13 cellular contexts compared by ENCODE assay signal in the genomic region with DNA sequence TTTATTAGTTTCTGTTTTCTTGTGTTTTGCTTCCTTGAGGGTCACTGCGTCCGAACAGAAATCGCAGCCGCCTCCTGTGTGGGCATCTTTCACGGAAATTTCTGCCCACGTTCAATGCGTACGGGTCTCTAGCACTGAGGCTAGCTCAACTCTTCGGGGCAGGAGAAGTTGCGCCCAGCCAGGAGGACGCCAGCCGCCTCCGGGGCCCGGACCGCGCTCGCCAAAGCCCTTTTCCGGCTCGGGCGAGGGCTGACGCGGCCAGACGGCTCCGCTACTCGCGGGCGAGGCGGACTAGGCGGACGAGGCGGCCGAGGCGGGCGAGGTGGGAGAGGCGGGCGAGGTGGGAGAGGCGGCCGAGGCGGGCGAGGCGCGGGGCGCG. TPM values are rescaled to one million over a fixed set of nuclear protein-coding genes. Genes with fewer than 3 reads are reported as not detected.
DNase-seq lines count a peak whose midpoint lies in the region; ATAC-seq, FAIRE-seq and TF ChIP-seq lines count a peak whose summit lies in the region.
"Had no signal": no experiment of that assay in that cellular context is flagged by ENCODE, and none has a peak within 500 bp of the region (broad histone marks: within the 10 kb centered on the region; RNA-seq: fewer than 3 reads in every experiment).

No MANE protein-coding gene starts in this region.

- TF ChIP-seq CTCF in liver (IDR thresholded peaks at IDR 0.05; ENCODE audit: low read depth, low read length, missing input control) (no peak), HepG2 (CRISPR knock-in tag; IDR thresholded peaks at IDR 0.05) (no peak), lower lobe of right lung (IDR thresholded peaks at IDR 0.05) (no peak)

- no peak overlapping the region for H3K4me2 ChIP-seq in HepG2 (ENCODE audit: low read depth, low read length)

- H3K4me3 ChIP-seq in liver (ENCODE audit: low read depth in 1 of 3, low read length in 3 of 3) (peak overlapping the region in 2 of 3 donors; percentile 31 to 54), HepG2 (replicated peaks in 1 of 3; ENCODE audit: insufficient read depth in 1 of 3, low read depth in 2 of 3, low read length in 3 of 3) (no peak overlapping the region), ectodermal cell (ENCODE audit: insufficient read depth, low read depth, low read length) (peak overlapping the region; percentile 32), lower lobe of right lung (peak overlapping the region; percentile 20)

- TF ChIP-seq RAD21 in liver (IDR thresholded peaks at IDR 0.05): no peak
- no peak for TF ChIP-seq RAD21 in HepG2 (CRISPR knock-in tag; IDR thresholded peaks at IDR 0.05)

- H3K9ac ChIP-seq in liver (ENCODE audit: low read depth in 1 of 2, low read length in 2 of 2) (no peak overlapping the region), HepG2 (ENCODE audit: insufficient read depth, low read depth, low read length) (no peak overlapping the region)
- H3K9ac ChIP-seq: KMS-11 had no signal

- TF ChIP-seq EP300 in HepG2 (IDR thresholded peaks at IDR 0.05; ENCODE audit: low read depth in 2 of 2, low read length in 2 of 2): no peak
- TF ChIP-seq EP300 in HepG2 (CRISPR knock-in tag; IDR thresholded peaks at IDR 0.05; ENCODE audit: borderline replicate concordance): no peak

- H3K27me3 ChIP-seq in liver (ENCODE audit: control insufficient read depth in 4 of 4, insufficient read depth in 4 of 4, low read length in 3 of 4): peaks cover 0 to 22% (median 8%) of the 10 kb centered on the region in 4 donors
- H3K27me3 ChIP-seq in HepG2 (ENCODE audit: control insufficient read depth in 1 of 2, insufficient read depth in 2 of 2, low read length in 2 of 2): peaks cover 6 to 63% of the 10 kb centered on the region in 2 experiments
- peaks cover 97% of the 10 kb centered on the region for H3K27me3 ChIP-seq in ectodermal cell (ENCODE audit: control insufficient read depth, insufficient read depth, low read length, poor library complexity, severe bottlenecking)
- peaks cover 83% of the 10 kb centered on the region for H3K27me3 ChIP-seq in lower lobe of right lung (ENCODE audit: low read depth)

- FAIRE-seq in HepG2 (lab: Jason Lieb, UNC): no peak

- no peak for DNase-seq in HepG2 (ENCODE audit: low spot score)
- DNase-seq in lower lobe of right lung: no peak
- DNase-seq in NCI-H1436 treated with DMSO at 0.1 percent for 48 hours (lab: John Stamatoyannopoulos, UW): no peak
- DNase-seq in stimulated activated CD4-positive, alpha-beta T cell treated with anti-CD3 and anti-CD28 coated beads, Interleukin-12 subunit alpha, Interleukin-12 subunit beta, amount 100 ng/mL, for 4 hours: no peak
- DNase-seq: adrenal gland had no signal

- H3K79me2 ChIP-seq in HepG2 (ENCODE audit: insufficient read depth, low read length): no peaks in the 10 kb centered on the region

- no peak for ATAC-seq in HepG2
- peak; percentile 29 to 42 for ATAC-seq in lower lobe of right lung
- ATAC-seq in GM21825 (IDR thresholded peaks at IDR 0.05; ENCODE audit: unreplicated experiment): no peak
- ATAC-seq in HG02885 (IDR thresholded peaks at IDR 0.05; ENCODE audit: poor library complexity, unreplicated experiment): no peak

- intact Hi-C loops in HepG2 (cut with micrococcal nuclease; ENCODE audit: unreplicated experiment) (loop anchor here (5.0 kb wide), 1 partner anchor 1023 kb away; no protein-coding TSS in a partner anchor), lower lobe of right lung (cut with DNase I) (no loop called here)

- in situ Hi-C loops in HepG2 (cut with HindIII; ENCODE audit: extremely low pct_ligation_motif_present, low pct_unique_long_range_greater_than_20kb): loop anchor here (5.0 to 10.0 kb wide), 3 partner anchors 535 to 1203 kb away; no protein-coding TSS in a partner anchor

- POLR2A ChIA-PET in HepG2 (lab: Yijun Ruan, JAX): no interaction called here

- peaks cover 9 to 18% (median 16%) of the 10 kb centered on the region in 4 donors for H3K4me1 ChIP-seq in liver (ENCODE audit: control insufficient read depth in 4 of 4, insufficient read depth in 4 of 4, low read length in 3 of 4)
- no peaks in the 10 kb centered on the region for H3K4me1 ChIP-seq in HepG2 (ENCODE audit: insufficient read depth, low read length)
- peaks cover 29% of the 10 kb centered on the region for H3K4me1 ChIP-seq in ectodermal cell (ENCODE audit: control insufficient read depth, insufficient read depth, low read length)
- peaks cover 12% of the 10 kb centered on the region for H3K4me1 ChIP-seq in lower lobe of right lung

- CTCF ChIA-PET in HepG2 (lab: Yijun Ruan, JAX; ENCODE audit: low intra/inter-chr PET ratio, low total read pairs): no interaction called here

- BruUV-seq in HepG2 (replicated peaks; lab: Mats Ljungman, UMichigan): no TSS peak

- 3% methylated on average over 44 of the region's 44 CpGs for WGBS in liver
- WGBS in HepG2 (ENCODE audit: low lambda C conversion rate): 45% methylated on average over 44 of the region's 44 CpGs
- 0% methylated on average over 44 of the region's 44 CpGs for WGBS in ectodermal cell, 2 experiments

- H3K36me3 ChIP-seq in liver (ENCODE audit: control insufficient read depth in 4 of 4, insufficient read depth in 3 of 4, low read depth in 1 of 4, low read length in 3 of 4) (no peaks in the 10 kb centered on the region), HepG2 (replicated peaks in 1 of 2; ENCODE audit: control insufficient read depth in 1 of 2, insufficient read depth in 2 of 2, low read length in 2 of 2) (no peaks in the 10 kb centered on the region), ectodermal cell (ENCODE audit: control insufficient read depth, insufficient read depth, low read length) (no peaks in the 10 kb centered on the region), lower lobe of right lung (no peaks in the 10 kb centered on the region)
- H3K36me3 ChIP-seq: adrenal gland had no signal

- no peak overlapping the region for H2AFZ ChIP-seq in HepG2 (ENCODE audit: low read length)

- no peak for TF ChIP-seq POLR2A in HepG2 (IDR thresholded peaks at IDR 0.05; ENCODE audit: insufficient read depth in 1 of 2, low read depth in 2 of 2, low read length in 2 of 2)

- H4K20me1 ChIP-seq in HepG2 (ENCODE audit: insufficient read depth, low read length): no peaks in the 10 kb centered on the region

- H3K9me3 ChIP-seq in liver (ENCODE audit: control insufficient read depth in 4 of 4, low read length in 3 of 4) (peaks cover 0 to under 1% (median 0%) of the 10 kb centered on the region in 4 donors), HepG2 (ENCODE audit: low read length) (no peaks in the 10 kb centered on the region), ectodermal cell (ENCODE audit: control insufficient read depth, low read length) (no peaks in the 10 kb centered on the region), lower lobe of right lung (no peaks in the 10 kb centered on the region)
- H3K9me3 ChIP-seq: adrenal gland had no signal

- H3K27ac ChIP-seq in liver (ENCODE audit: low read depth in 1 of 2, low read length in 2 of 2): no peak overlapping the region
- no peak overlapping the region for H3K27ac ChIP-seq in HepG2 (ENCODE audit: extremely low read length, insufficient read depth, low read length)
- no peak overlapping the region for H3K27ac ChIP-seq in ectodermal cell (ENCODE audit: insufficient read depth, low read depth, low read length, poor library complexity, severe bottlenecking)
- H3K27ac ChIP-seq in lower lobe of right lung: no peak overlapping the region
- H3K27ac ChIP-seq: KMS-11 had no signal

TF ChIP-seq in liver, 16 proteins besides CTCF, POLR2A, EP300 and RAD21 (continues in another document):
- TF ChIP-seq SP1 (IDR thresholded peaks at IDR 0.05) (no peak), YY1 (IDR thresholded peaks at IDR 0.05) (no peak), GABPA (IDR thresholded peaks at IDR 0.05 in 1 of 2, conservative IDR thresholded peaks at IDR 0.05 in 1 of 2) (no peak), JUND (IDR thresholded peaks at IDR 0.05) (no peak), FOXA2 (IDR thresholded peaks at IDR 0.05) (no peak), EGR1 (IDR thresholded peaks at IDR 0.05; ENCODE audit: low read depth in 2 of 2) (no peak), FOXA1 (IDR thresholded peaks at IDR 0.05) (no peak), RXRA (IDR thresholded peaks at IDR 0.05) (no peak)

TF ChIP-seq in HepG2, 621 proteins besides CTCF, POLR2A, EP300 and RAD21 (continues in another document):
- TF ChIP-seq HNRNPUL1 (IDR thresholded peaks at IDR 0.05; ENCODE audit: low read depth, low read length): no peak
- no peak for TF ChIP-seq SIN3B (IDR thresholded peaks at IDR 0.05; ENCODE audit: low read length)
- TF ChIP-seq RXRB (CRISPR knock-in tag; IDR thresholded peaks at IDR 0.05; ENCODE audit: borderline replicate concordance): no peak
- no peak for TF ChIP-seq ZBTB21 (CRISPR knock-in tag; IDR thresholded peaks at IDR 0.05)
- TF ChIP-seq SAP130 (CRISPR knock-in tag; IDR thresholded peaks at IDR 0.05; ENCODE audit: low read depth): no peak
- TF ChIP-seq TOE1 (CRISPR knock-in tag; IDR thresholded peaks at IDR 0.05): no peak

RNA-seq across cellular contexts. Expression of a gene that starts 0.8 kb away (rescaled TPM):
- total RNA-seq in liver: not detected
- polyA plus RNA-seq in liver: not detected
- total RNA-seq in HepG2 (2016; rRNA removed; fragmentation: Illumina TruSeq; extraction: Trizol): not detected in 2 replicates
- not detected in 2 replicates for total RNA-seq in HepG2 (2016; cell fraction: cytosol; rRNA removed; fragmentation: Illumina TruSeq; extraction: Trizol; ENCODE audit: low read depth)
- not detected in 2 replicates for total RNA-seq in HepG2 (2016; cell fraction: insoluble cytoplasmic fraction; rRNA removed; fragmentation: Illumina TruSeq; extraction: Trizol)
- not detected in 2 replicates for total RNA-seq in HepG2 (2016; cell fraction: membrane; rRNA removed; fragmentation: Illumina TruSeq; extraction: Trizol)
- total RNA-seq in HepG2 (2016; cell fraction: nucleus; rRNA removed; fragmentation: Illumina TruSeq; extraction: Trizol): not detected in 2 replicates
- not detected in 2 replicates for polyA plus RNA-seq in HepG2 (2011; rRNA removed)
- polyA plus RNA-seq in HepG2 (2011; cell fraction: cytosol; rRNA removed): not detected in 2 replicates
- polyA plus RNA-seq in HepG2 (2011; cell fraction: nucleus; rRNA removed): not detected in 2 replicates
- not detected in 2 replicates for polyA plus RNA-seq in HepG2 (2012)
- polyA plus RNA-seq in HepG2 (2016; cell fraction: cytosol; fragmentation: Illumina TruSeq; extraction: Trizol; ENCODE audit: low read depth): not detected in 2 replicates
- polyA plus RNA-seq in HepG2 (2016; cell fraction: insoluble cytoplasmic fraction; fragmentation: Illumina TruSeq; extraction: Trizol; ENCODE audit: low read depth): not detected in 2 replicates
- polyA plus RNA-seq in HepG2 (2016; cell fraction: membrane; fragmentation: Illumina TruSeq; extraction: Trizol; ENCODE audit: low read depth): not detected in 2 replicates
- not detected in 2 replicates for polyA plus RNA-seq in HepG2 (2016; cell fraction: nucleus; fragmentation: Illumina TruSeq; extraction: Trizol; ENCODE audit: insufficient read depth, low read depth)
- polyA minus RNA-seq in HepG2 (2011; rRNA and poly(A)+ RNA removed; ENCODE audit: low replicate concordance): not detected in 2 replicates
- polyA minus RNA-seq in HepG2 (2011; cell fraction: cytosol; rRNA and poly(A)+ RNA removed): not detected in 2 replicates
- not detected in 2 replicates for polyA minus RNA-seq in HepG2 (2011; cell fraction: nucleus; rRNA and poly(A)+ RNA removed)
- polyA plus RNA-seq in ectodermal cell (2013, experiment 1 of 4): 18.1 TPM
- 15.4 TPM for polyA plus RNA-seq in ectodermal cell (2013, experiment 2 of 4)
- polyA plus RNA-seq in ectodermal cell (2013, experiment 3 of 4): 11.5 TPM
- 16.3 TPM for polyA plus RNA-seq in ectodermal cell (2013, experiment 4 of 4)
- total RNA-seq in lower lobe of right lung: not detected
- total RNA-seq: glomerular endothelial cell, posterior vena cava had no signal
- polyA plus RNA-seq: CD14-positive monocyte had no signal

Comparison
In these comparisons a context has a peak if more than half of its experiments do, and no peak if none do; other contexts are left out.
1. H3K4me3 ChIP-seq: peak in liver (2 of 3), ectodermal cell (single experiment) and lower lobe of right lung (single experiment); none in HepG2 (0 of 3).
2. ATAC-seq: peak in lower lobe of right lung (2 of 2); none in HepG2 (single experiment), GM21825 (single experiment) and HG02885 (single experiment).